In genomic region chr1:184472117-184472516, GRCh38 we compare ENCODE assay signal across 18 cellular contexts.
DNase-seq lines count a peak whose midpoint lies in the region; ATAC-seq, FAIRE-seq and TF ChIP-seq lines count a peak whose summit lies in the region.
"Had no signal": no experiment of that assay in that cellular context is flagged by ENCODE, and none has a peak within 500 bp of the region (broad histone marks: within the 10 kb centered on the region; RNA-seq: fewer than 3 reads in every experiment).

No MANE protein-coding gene starts in this region.

- FAIRE-seq in D721Med (lab: Jason Lieb, UNC): peak; percentile 81
- FAIRE-seq: H54 had no signal

- H3K27me3 ChIP-seq in left ventricle myocardium inferior (ENCODE audit: low read depth) (no peaks in the 10 kb centered on the region), colonic mucosa (no peaks in the 10 kb centered on the region)
- H3K27me3 ChIP-seq: MG63 had no signal

- H3K36me3 ChIP-seq in left ventricle myocardium inferior (peaks cover 11% of the 10 kb centered on the region), colonic mucosa (no peaks in the 10 kb centered on the region)
- H3K36me3 ChIP-seq: MG63 had no signal

- peaks cover 26% of the 10 kb centered on the region for H3K9me3 ChIP-seq in left ventricle myocardium inferior (replicated peaks)
- H3K9me3 ChIP-seq in colonic mucosa: no peaks in the 10 kb centered on the region

- intact Hi-C loops in left ventricle myocardium inferior (cut with micrococcal nuclease): no loop called here
- intact Hi-C loops in sciatic nerve (cut with DNase I): no loop called here
- intact Hi-C loops in colonic mucosa (cut with DNase I): no loop called here

- no peak overlapping the region for H3K9ac ChIP-seq in colonic mucosa (ENCODE audit: low read depth in 2 of 2, low read length in 2 of 2)

- ATAC-seq in sciatic nerve (peak; percentile 79), HG03095 (IDR thresholded peaks at IDR 0.05; ENCODE audit: unreplicated experiment) (no peak)
- ATAC-seq: Panc1 had no signal

- DNase-seq in D721Med (ENCODE audit: insufficient read length, low spot score): no peak
- peak; percentile 38 for DNase-seq in cerebellum (ENCODE audit: low spot score)
- no peak for DNase-seq in left ventricle myocardium inferior
- no peak for DNase-seq in sciatic nerve (ENCODE audit: low spot score)
- DNase-seq in NCI-H2081 (lab: John Stamatoyannopoulos, UW): no peak
- no peak for DNase-seq in colonic mucosa
- no peak for DNase-seq in UCSD-AML1 (lab: John Stamatoyannopoulos, UW; ENCODE audit: unreplicated experiment)
- DNase-seq: CD8-positive, alpha-beta memory T cell; Kasumi-1; MG63; NCI-H1048; NCI-H1436; NCI-H2029; NCI-H2171 treated with DMSO at 0.1 percent for 48 hours had no signal

- peaks cover 55% of the 10 kb centered on the region for H3K4me1 ChIP-seq in left ventricle myocardium inferior
- no peaks in the 10 kb centered on the region for H3K4me1 ChIP-seq in colonic mucosa

- H3K4me3 ChIP-seq in left ventricle myocardium inferior: no peak overlapping the region
- no peak overlapping the region for H3K4me3 ChIP-seq in colonic mucosa
- H3K4me3 ChIP-seq: MG63 had no signal

- peak overlapping the region; percentile 46 for H3K27ac ChIP-seq in left ventricle myocardium inferior (replicated peaks)
- no peak overlapping the region for H3K27ac ChIP-seq in colonic mucosa
- H3K27ac ChIP-seq: HL-60 had no signal

- TF ChIP-seq CTCF in D721Med (IDR thresholded peaks at IDR 0.05; ENCODE audit: insufficient read depth, missing control alignments): no peak
- no peak for TF ChIP-seq CTCF in left ventricle myocardium inferior (IDR thresholded peaks at IDR 0.05; ENCODE audit: borderline replicate concordance)
- no peak for TF ChIP-seq CTCF in colonic mucosa (IDR thresholded peaks at IDR 0.05)
